Comparison of ENCODE assay signal across 1 cellular context in genomic region chr4:10020106-10020505, GRCh38.
TF ChIP-seq lines count a peak whose summit lies in the region.

No MANE protein-coding gene starts in this region.

TF ChIP-seq in GM23338, 12 proteins besides CTCF, POLR2A, EP300 and RAD21 (continued from another document):
- no peak for TF ChIP-seq ZNF462 (CRISPR knock-in tag; IDR thresholded peaks at IDR 0.05)
